ENCODE assay signal across 8 cellular contexts in the genomic region with DNA sequence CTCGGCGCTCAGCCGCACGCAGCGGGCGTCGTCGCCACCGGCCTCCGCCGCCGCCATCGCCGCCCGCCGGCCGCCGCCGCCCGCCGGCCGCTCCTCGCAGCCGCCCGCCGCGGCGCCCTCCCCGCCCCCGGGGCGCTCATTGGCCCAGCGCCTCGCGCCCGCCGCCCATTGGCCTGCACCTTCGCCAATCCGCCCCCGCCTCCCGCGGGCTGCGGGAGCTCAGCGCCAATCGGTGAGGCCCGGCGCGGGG. TPM values are rescaled to one million over a fixed set of nuclear protein-coding genes. Genes with fewer than 3 reads are reported as not detected.
DNase-seq lines count a peak whose midpoint lies in the region; ATAC-seq, FAIRE-seq and TF ChIP-seq lines count a peak whose summit lies in the region.

Gene PGP, minus strand, starts transcription at position 120 of the 250 bp plus-strand sequence. Its CDS starts 63 bp downstream, at position 57.

- intact Hi-C loops in ovary (cut with DNase I), result no loop called here

- CTCF ChIA-PET in T-cell (lab: Charles Lee), result interaction anchor here in 1 of 2 donors (0.5 to 0.6 kb wide), 2 partner anchors 59 to 305 kb away, joined by 3 read pairs; partner anchors contain the start of gene TRAF7

- H3K4me3 Mint-ChIP-seq in T-cell, result peak within 1 kb of the TSS; percentile 78 to 85 (median 80)

- no peaks in the 10 kb centered on the region for H3K9me3 ChIP-seq in ovary

- TF ChIP-seq CTCF in foreskin fibroblast (IDR thresholded peaks at IDR 0.05; ENCODE audit: low read depth, low read length), result no peak
- no peak for TF ChIP-seq CTCF in ovary (IDR thresholded peaks at IDR 0.05)

- peaks cover 12 to 17% (median 16%) of the 10 kb centered on the region in 3 donors for H3K4me1 Mint-ChIP-seq in T-cell

- H3K27ac Mint-ChIP-seq in T-cell, result peak within 1 kb of the TSS; percentile 73 to 89

- peaks cover 2% of the 10 kb centered on the region for H3K36me3 Mint-ChIP-seq in T-cell

- POLR2A ChIA-PET in T-cell (lab: Charles Lee), result interaction anchor here in 1 of 2 donors (0.6 to 1.0 kb wide), 2 partner anchors 60 to 386 kb away, joined by 3 to 4 read pairs; partner anchors contain the start of gene TRAF7

- 0 to 1% (median 0%) methylated on average over 6 to 47 of the region's 47 CpGs for WGBS in ovary, 3 donors

- no peak for TF ChIP-seq EP300 in ovary (IDR thresholded peaks at IDR 0.05)

- H3K36me3 ChIP-seq in ovary, result no peaks in the 10 kb centered on the region

- TF ChIP-seq POLR2A in GM12891 (IDR thresholded peaks at IDR 0.05; ENCODE audit: low read depth, low read length), result no peak
- no peak for TF ChIP-seq POLR2A in ovary (IDR thresholded peaks at IDR 0.05)

- H3K4me3 ChIP-seq in foreskin fibroblast (ENCODE audit: low read depth in 1 of 2, low read length in 2 of 2) (peak within 1 kb of the TSS; percentile 67 to 75), ovary (peak within 1 kb of the TSS; percentile 68)

- peaks cover 8% of the 10 kb centered on the region for H3K4me1 ChIP-seq in ovary (ENCODE audit: insufficient read depth)

- no peaks in the 10 kb centered on the region for H3K9me3 Mint-ChIP-seq in T-cell

- ATAC-seq in HG02763 (IDR thresholded peaks at IDR 0.05; ENCODE audit: unreplicated experiment) (peak; percentile 89), T-cell (replicated peaks in 1 of 4) (peak; percentile 93 to 97 (median 96)), HG02840 (IDR thresholded peaks at IDR 0.05; ENCODE audit: low FRiP score, unreplicated experiment) (no peak)

- peak within 1 kb of the TSS; percentile 39 to 83 for H3K27ac ChIP-seq in ovary

- H3K27me3 Mint-ChIP-seq in T-cell, result no peaks in the 10 kb centered on the region

- no peak for DNase-seq in GM12891 (ENCODE audit: insufficient read length, low spot score)
- DNase-seq in T-cell, result peak in 1 of 34 experiments; percentile 99
- no peak for DNase-seq in foreskin fibroblast
- no peak for DNase-seq in ovary
- DNase-seq in NCI-H128 (lab: John Stamatoyannopoulos, UW; ENCODE audit: unreplicated experiment), result no peak
- no peak for DNase-seq in DMS53 treated with DMSO at 0.1 percent for 48 hours (lab: John Stamatoyannopoulos, UW; ENCODE audit: unreplicated experiment)

- FAIRE-seq in GM12891 (lab: Jason Lieb, UNC), result peak; percentile 98

- no peaks in the 10 kb centered on the region for H3K27me3 ChIP-seq in ovary

TF ChIP-seq in GM12891, 5 proteins besides CTCF, POLR2A, EP300 and RAD21:
- TF ChIP-seq POLR2AphosphoS5 (IDR thresholded peaks at IDR 0.05; ENCODE audit: low read depth, low read length) (no peak), PAX5 (IDR thresholded peaks at IDR 0.05; ENCODE audit: insufficient read depth, low read length, severe bottlenecking) (no peak), TAF1 (IDR thresholded peaks at IDR 0.05; ENCODE audit: low read depth, low read length) (no peak), SPI1 (IDR thresholded peaks at IDR 0.05; ENCODE audit: low read depth, low read length) (no peak), POU2F2 (IDR thresholded peaks at IDR 0.05; ENCODE audit: low read depth, low read length) (no peak)

RNA-seq across cellular contexts. Expression of gene PGP, which starts in this region (rescaled TPM):
- 11.0 TPM for polyA plus RNA-seq in GM12891 (2012; ENCODE audit: low read depth, missing spikeins)
- total RNA-seq in T-cell, result 10 to 100 TPM; 12.7 to 23.1 (median 20.4) TPM
- total RNA-seq in ovary, result 10 to 100 TPM in 1 of 7 donors, 1 to 10 TPM in 6; 5.0 to 12.3 (median 7.5) TPM
- polyA plus RNA-seq in ovary, result 1 to 10 TPM; 2.5 to 5.2 TPM
